In the genomic region with DNA sequence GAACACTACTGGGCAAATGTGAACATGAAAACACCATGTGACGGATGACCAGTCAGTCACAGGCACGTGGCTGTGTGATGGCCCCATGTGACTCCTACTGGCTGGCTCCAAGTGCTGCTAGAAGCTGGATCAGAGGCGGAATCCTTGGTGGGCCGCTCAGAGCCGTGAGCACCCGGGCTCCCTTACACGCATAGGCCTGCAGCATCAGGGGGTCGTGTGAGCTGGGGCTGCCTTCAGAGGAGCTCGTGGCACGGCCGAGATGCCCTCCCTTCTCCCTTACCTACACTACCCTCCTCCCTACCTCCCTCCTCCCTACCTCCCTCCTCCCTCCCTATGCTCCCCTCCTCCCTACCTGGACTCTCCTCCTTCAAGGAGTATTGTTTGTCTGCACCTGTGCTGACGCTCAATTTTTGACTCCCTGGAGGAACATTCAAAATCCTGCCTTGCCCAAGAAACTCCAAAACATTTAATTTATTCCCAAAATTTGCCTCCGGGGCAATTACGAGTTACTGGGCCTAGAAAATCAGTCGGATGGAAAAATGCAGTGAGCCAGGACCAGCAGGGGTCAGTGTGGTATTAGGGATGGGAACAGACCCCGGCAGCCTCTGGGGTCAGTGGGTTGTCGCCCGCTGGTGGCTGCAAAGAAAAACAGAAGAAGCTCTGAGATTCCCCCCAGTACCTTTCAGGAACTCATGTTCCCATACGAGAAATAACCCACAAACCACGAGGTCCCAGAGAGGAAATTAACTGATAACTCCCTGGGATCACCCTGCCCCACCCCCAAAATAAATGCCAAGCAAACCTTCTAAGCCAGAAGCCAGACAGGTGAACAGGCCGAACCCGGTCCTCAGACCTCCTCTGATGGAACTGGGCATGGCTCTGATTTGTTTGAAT, we compare ENCODE assay signal across 1 cellular context.
TF ChIP-seq lines count a peak whose summit lies in the region.

No MANE protein-coding gene starts in this region.

TF ChIP-seq in A549, 52 proteins besides CTCF, POLR2A, EP300 and RAD21 (continued from another document):
- TF ChIP-seq REST (IDR thresholded peaks at IDR 0.05) (no peak), FOXS1 (CRISPR knock-in tag; IDR thresholded peaks at IDR 0.05) (no peak), KDM5A (IDR thresholded peaks at IDR 0.05) (no peak), POLR2AphosphoS2 (conservative IDR thresholded peaks at IDR 0.05; ENCODE audit: low read length) (no peak), HMGXB4 (CRISPR knock-in tag; IDR thresholded peaks at IDR 0.05; ENCODE audit: borderline replicate concordance) (no peak), SREBF2 (IDR thresholded peaks at IDR 0.05) (no peak), KDM1A (IDR thresholded peaks at IDR 0.05; ENCODE audit: low read depth) (no peak), HDAC2 (IDR thresholded peaks at IDR 0.05) (no peak), FOSB (CRISPR knock-in tag; IDR thresholded peaks at IDR 0.05) (no peak), SMC3 (IDR thresholded peaks at IDR 0.05) (peak; percentile 100), RNF2 (IDR thresholded peaks at IDR 0.05; ENCODE audit: borderline replicate concordance, low read depth) (no peak)
- TF ChIP-seq, protein P1, sequence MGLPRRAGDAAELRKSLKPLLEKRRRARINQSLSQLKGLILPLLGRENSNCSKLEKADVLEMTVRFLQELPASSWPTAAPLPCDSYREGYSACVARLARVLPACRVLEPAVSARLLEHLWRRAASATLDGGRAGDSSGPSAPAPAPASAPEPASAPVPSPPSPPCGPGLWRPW (IDR thresholded peaks at IDR 0.05), result no peak
TF ChIP-seq in A549: peak in this region for 3.
